20 cellular contexts compared by ENCODE assay signal in the genomic region with DNA sequence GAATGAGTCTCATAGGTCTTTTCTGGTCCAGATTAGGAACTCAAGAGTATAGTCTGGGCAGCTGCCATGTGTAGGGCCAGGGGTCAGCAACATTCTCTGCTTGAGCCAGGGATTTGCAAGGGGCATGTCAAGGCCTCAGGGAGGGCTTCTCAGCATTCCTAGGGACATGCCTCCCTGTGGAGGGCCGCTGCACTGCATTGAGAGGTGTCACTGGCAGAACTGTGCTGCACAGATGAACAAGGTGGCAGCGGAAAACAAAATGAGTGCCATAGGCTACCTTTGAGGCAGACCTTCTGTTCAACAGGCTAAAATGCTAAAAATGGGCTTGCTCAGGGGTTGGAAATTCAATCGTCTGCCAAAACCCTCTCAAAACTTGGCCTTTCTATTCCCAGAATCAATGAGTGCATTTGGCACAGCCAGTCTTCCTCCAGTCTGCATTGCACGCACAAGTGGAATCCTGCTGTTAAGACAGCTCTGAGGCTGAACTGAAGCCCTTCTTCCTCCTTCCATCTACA. TPM values are rescaled to one million over a fixed set of nuclear protein-coding genes. Genes with fewer than 3 reads are reported as not detected.
DNase-seq lines count a peak whose midpoint lies in the region; ATAC-seq, FAIRE-seq and TF ChIP-seq lines count a peak whose summit lies in the region.
"Had no signal": no experiment of that assay in that cellular context is flagged by ENCODE, and none has a peak within 500 bp of the region (broad histone marks: within the 10 kb centered on the region; RNA-seq: fewer than 3 reads in every experiment).

No MANE protein-coding gene starts in this region.

- peaks cover 6% of the 10 kb centered on the region for H3K4me1 Mint-ChIP-seq in astrocyte (ENCODE audit: low read depth, unreplicated experiment)
- H3K4me1 Mint-ChIP-seq: B cell had no signal

- CTCF ChIA-PET in A549 (lab: Yijun Ruan, JAX) (no interaction called here), HCT116 (lab: Charles Lee) (no interaction called here)

- H3K36me3 ChIP-seq in HCT116 (ENCODE audit: control insufficient read depth in 1 of 2, insufficient read depth in 2 of 2, low read length in 2 of 2), result no peaks in the 10 kb centered on the region
- H3K36me3 ChIP-seq in astrocyte (ENCODE audit: insufficient read depth, low read length), result no peaks in the 10 kb centered on the region
- H3K36me3 ChIP-seq in psoas muscle (ENCODE audit: insufficient read depth in 1 of 2, low read depth in 1 of 2), result no peaks in the 10 kb centered on the region
- H3K36me3 ChIP-seq: breast epithelium had no signal

- TF ChIP-seq CTCF in A549 (IDR thresholded peaks at IDR 0.05), result no peak
- TF ChIP-seq CTCF in HCT116 (IDR thresholded peaks at IDR 0.05 in 2 of 3, conservative IDR thresholded peaks at IDR 0.05 in 1 of 3; ENCODE audit: borderline replicate concordance in 1 of 3, insufficient read depth in 1 of 3, low read depth in 2 of 3, low read length in 2 of 3), result peak in 2 of 3 experiments; percentile 38 to 45; a peak in 4 of 6 replicates
- TF ChIP-seq CTCF in astrocyte (IDR thresholded peaks at IDR 0.05; ENCODE audit: insufficient read depth, low read depth, low read length), result no peak
- no peak for TF ChIP-seq CTCF in psoas muscle (IDR thresholded peaks at IDR 0.05)

- 90% methylated on average over 4 of the region's 4 CpGs for WGBS in A549 (ENCODE audit: missing lambda C conversion rate)
- WGBS in psoas muscle, 3 donors, result 73 to 82% (median 74%) methylated on average over 4 of the region's 4 CpGs

- no peak for TF ChIP-seq EP300 in A549 (IDR thresholded peaks at IDR 0.05)

- H3K79me2 ChIP-seq in HCT116 (ENCODE audit: insufficient read depth, low read length) (no peaks in the 10 kb centered on the region), astrocyte (ENCODE audit: insufficient read depth, low read length) (no peaks in the 10 kb centered on the region)

- no peak overlapping the region for H3K4me3 Mint-ChIP-seq in astrocyte (ENCODE audit: unreplicated experiment)
- H3K4me3 Mint-ChIP-seq: B cell, IgD-negative memory B cell had no signal

- POLR2A ChIA-PET in A549 (lab: Yijun Ruan, JAX), result no interaction called here
- POLR2A ChIA-PET in HCT116 (lab: Charles Lee), result no interaction called here

- H3K4me3 ChIP-seq in A549, result no peak overlapping the region
- no peak overlapping the region for H3K4me3 ChIP-seq in HCT116 (replicated peaks in 1 of 2; ENCODE audit: low read depth in 1 of 2, low read length in 2 of 2)
- H3K4me3 ChIP-seq in astrocyte (ENCODE audit: insufficient read depth, low read depth, low read length), result no peak overlapping the region
- no peak overlapping the region for H3K4me3 ChIP-seq in psoas muscle
- H3K4me3 ChIP-seq: breast epithelium had no signal

- H3K27ac ChIP-seq in A549 (no peak overlapping the region), HCT116 (ENCODE audit: low read depth, low read length) (no peak overlapping the region), astrocyte (ENCODE audit: low read depth, low read length) (no peak overlapping the region), psoas muscle (no peak overlapping the region)
- H3K27ac ChIP-seq: breast epithelium, VCaP had no signal

- no peak overlapping the region for H3K27ac Mint-ChIP-seq in astrocyte (ENCODE audit: unreplicated experiment)
- H3K27ac Mint-ChIP-seq: B cell, IgD-negative memory B cell had no signal

- TF ChIP-seq RAD21 in A549 (conservative IDR thresholded peaks at IDR 0.05 in 1 of 2, IDR thresholded peaks at IDR 0.05 in 1 of 2) (no peak), HCT116 (IDR thresholded peaks at IDR 0.05; ENCODE audit: low read depth) (no peak)

- H3K4me2 ChIP-seq in A549, result no peak overlapping the region
- H3K4me2 ChIP-seq in HCT116 (ENCODE audit: low read length), result no peak overlapping the region
- H3K4me2 ChIP-seq in astrocyte (ENCODE audit: low read length), result no peak overlapping the region

- H2AFZ ChIP-seq in HCT116 (ENCODE audit: low read depth, low read length, poor library complexity, severe bottlenecking) (no peak overlapping the region), astrocyte (ENCODE audit: low read depth, low read length) (no peak overlapping the region)

- no TSS peak for BruUV-seq in HCT116 (replicated peaks; lab: Mats Ljungman, UMichigan)

- H4K20me1 ChIP-seq in HCT116 (ENCODE audit: insufficient read depth) (no peaks in the 10 kb centered on the region), astrocyte (ENCODE audit: insufficient read depth, low read length) (no peaks in the 10 kb centered on the region)

- ATAC-seq in A549 (peak; percentile 73 to 78; a peak in 5 of 6 replicates), HCT116 (peak; percentile 92), left lobe of liver (peak; percentile 37), psoas muscle (no peak), HG03520 (IDR thresholded peaks at IDR 0.05; ENCODE audit: unreplicated experiment) (no peak), GM21619 (IDR thresholded peaks at IDR 0.05; ENCODE audit: unreplicated experiment) (no peak)

- no peaks in the 10 kb centered on the region for H3K36me3 Mint-ChIP-seq in astrocyte (ENCODE audit: low read depth, unreplicated experiment)

- H3K9ac ChIP-seq in HCT116 (ENCODE audit: low read length) (no peak overlapping the region), astrocyte (ENCODE audit: low read length) (no peak overlapping the region)

- peak in 1 of 2 experiments; percentile 13 for DNase-seq in A549 (ENCODE audit: low read depth in 1 of 2, low spot score in 1 of 2)
- DNase-seq in HCT116 (ENCODE audit: low read depth, low spot score), result no peak
- DNase-seq in astrocyte (ENCODE audit: low read depth), result peak; percentile 10
- DNase-seq in left lobe of liver (ENCODE audit: low spot score), result no peak
- DNase-seq in psoas muscle, result no peak
- DNase-seq in NCI-H187 treated with DMSO at 0.1 percent for 48 hours (lab: John Stamatoyannopoulos, UW), result no peak
- DNase-seq: activated T-cell treated with anti-CD3 and anti-CD28 coated beads, Interleukin-2, amount 50 U/mL, for 1 hour; NCI-H2081; stimulated activated CD8-positive, alpha-beta memory T cell treated with anti-CD3 and anti-CD28 coated beads, Interleukin-4, amount 100 ng/mL, for 48 hours had no signal

- H3K9me2 ChIP-seq in HCT116 (ENCODE audit: insufficient read depth), result no peaks in the 10 kb centered on the region

- FAIRE-seq in A549 (lab: Jason Lieb, UNC) (no peak), astrocyte (lab: Jason Lieb, UNC) (no peak)
- FAIRE-seq: H54, keratinocyte had no signal

- H3K9me3 Mint-ChIP-seq in astrocyte (ENCODE audit: unreplicated experiment), result no peaks in the 10 kb centered on the region
- H3K9me3 Mint-ChIP-seq: IgD-negative memory B cell had no signal

- H3K27me3 Mint-ChIP-seq in astrocyte (ENCODE audit: low read depth, unreplicated experiment), result peaks cover 2% of the 10 kb centered on the region
- H3K27me3 Mint-ChIP-seq: IgD-negative memory B cell had no signal

- peaks cover 12% of the 10 kb centered on the region; the same call in 2 of the 3 replicates for H3K4me1 ChIP-seq in A549
- peaks cover 3 to 15% of the 10 kb centered on the region in 2 experiments; a peak in 3 of 4 replicates for H3K4me1 ChIP-seq in HCT116 (ENCODE audit: control insufficient read depth in 1 of 2, insufficient read depth in 2 of 2, low read length in 2 of 2)
- no peaks in the 10 kb centered on the region for H3K4me1 ChIP-seq in astrocyte (ENCODE audit: insufficient read depth, low read length)
- no peaks in the 10 kb centered on the region for H3K4me1 ChIP-seq in psoas muscle
- H3K4me1 ChIP-seq: breast epithelium had no signal

- H3K9me3 ChIP-seq in A549, result no peaks in the 10 kb centered on the region
- H3K9me3 ChIP-seq in HCT116 (ENCODE audit: control insufficient read depth in 1 of 2, insufficient read depth in 1 of 2, low read depth in 1 of 2, low read length in 2 of 2), result no peaks in the 10 kb centered on the region
- no peaks in the 10 kb centered on the region for H3K9me3 ChIP-seq in astrocyte (ENCODE audit: insufficient read depth, low read depth, low read length)
- no peaks in the 10 kb centered on the region for H3K9me3 ChIP-seq in psoas muscle
- H3K9me3 ChIP-seq: breast epithelium had no signal

- RAD21 ChIA-PET in HCT116 (lab: Charles Lee; ENCODE audit: low non-redundant PET in 1 of 2, low total read pairs in 2 of 2, uncharacterized antibody in 2 of 2, unreplicated experiment in 2 of 2), result no interaction called here

- H3K27me3 ChIP-seq in HCT116 (ENCODE audit: insufficient read depth, low read length) (no peaks in the 10 kb centered on the region), astrocyte (ENCODE audit: insufficient read depth, low read length) (no peaks in the 10 kb centered on the region), psoas muscle (ENCODE audit: insufficient read depth in 3 of 3, low read length in 2 of 3) (no peaks in the 10 kb centered on the region)
- H3K27me3 ChIP-seq: breast epithelium had no signal

- intact Hi-C loops in HCT116 (cut with micrococcal nuclease) (no loop called here), psoas muscle (cut with DNase I) (no loop called here)

- TF ChIP-seq POLR2A in A549 (IDR thresholded peaks at IDR 0.05; ENCODE audit: low read length), result no peak
- TF ChIP-seq POLR2A in HCT116 (IDR thresholded peaks at IDR 0.05; ENCODE audit: borderline replicate concordance, extremely low read depth, insufficient read depth, insufficient read length), result no peak

RNA-seq across cellular contexts. Expression of a gene that starts 51.6 kb away (rescaled TPM):
- polyA plus RNA-seq in A549 (2011; rRNA removed) (39.9 and 65.9 TPM in 2 replicates), A549 (2017; fragmentation: RNase III; extraction: RNeasy Plus Mini Kit Qiagen cat#74134 plus additional on column Dnase treatment) (46.2 to 54.0 TPM (median 46.9 TPM) in 3 replicates), psoas muscle (10 to 100 TPM; 12.2 to 46.9 (median 21.3) TPM)
- 12.0 and 14.2 TPM in 2 replicates for polyA plus RNA-seq in A549 (2012; cell fraction: cytosol; rRNA removed)
- 12.1 and 20.0 TPM in 2 replicates for polyA plus RNA-seq in A549 (2012; cell fraction: nucleus; rRNA removed)
- 40.2 and 46.0 TPM in 2 replicates for polyA minus RNA-seq in A549 (2011; rRNA and poly(A)+ RNA removed)
- total RNA-seq in HCT116 (2021; ENCODE audit: unreplicated experiment) (89.4 TPM), astrocyte (52.2 and 58.6 TPM in 2 replicates), left lobe of liver (22.9 TPM), psoas muscle (10 to 100 TPM; 24.1 to 42.4 (median 31.3) TPM)
- 20.5 and 27.7 TPM in 2 replicates for polyA plus RNA-seq in HCT116 (2012)

RNA-seq across cellular contexts. Expression of a gene that starts 51.9 kb away (rescaled TPM):
- polyA plus RNA-seq in A549 (2011; rRNA removed) (not detected in 2 replicates), A549 (2017; fragmentation: RNase III; extraction: RNeasy Plus Mini Kit Qiagen cat#74134 plus additional on column Dnase treatment) (not detected in 3 replicates), psoas muscle (under 1 TPM in 1 of 3 donors, not detected in 2; 0.04 TPM)
- polyA plus RNA-seq in A549 (2012; cell fraction: cytosol; rRNA removed), result not detected in 2 replicates
- not detected in 2 replicates for polyA plus RNA-seq in A549 (2012; cell fraction: nucleus; rRNA removed)
- polyA minus RNA-seq in A549 (2011; rRNA and poly(A)+ RNA removed), result not detected in 2 replicates
- total RNA-seq in HCT116 (2021; ENCODE audit: unreplicated experiment) (not detected), astrocyte (not detected in 2 replicates), left lobe of liver (0.30 TPM), psoas muscle (under 1 TPM in 1 of 4 donors, not detected in 3; 0.15 TPM)
- polyA plus RNA-seq in HCT116 (2012), result not detected in 2 replicates
- total RNA-seq: B cell, fibroblast of lung, RPMI7951 had no signal
- polyA plus RNA-seq: fibroblast of lung, IgD-negative memory B cell, neural cell had no signal

RNA-seq across cellular contexts. Expression of a gene that starts 55.1 kb away (rescaled TPM):
- polyA plus RNA-seq in A549 (2011; rRNA removed), result 36.7 and 40.2 TPM in 2 replicates
- polyA plus RNA-seq in A549 (2012; cell fraction: cytosol; rRNA removed), result 9.5 and 11.9 TPM in 2 replicates
- polyA plus RNA-seq in A549 (2012; cell fraction: nucleus; rRNA removed), result 16.9 and 27.0 TPM in 2 replicates
- 19.4 to 20.5 TPM (median 19.9 TPM) in 3 replicates for polyA plus RNA-seq in A549 (2017; fragmentation: RNase III; extraction: RNeasy Plus Mini Kit Qiagen cat#74134 plus additional on column Dnase treatment)
- polyA minus RNA-seq in A549 (2011; rRNA and poly(A)+ RNA removed), result 31.3 and 35.0 TPM in 2 replicates
- total RNA-seq in HCT116 (2021; ENCODE audit: unreplicated experiment), result 34.2 TPM
- 18.2 and 21.8 TPM in 2 replicates for polyA plus RNA-seq in HCT116 (2012)
- total RNA-seq in astrocyte, result 40.5 and 41.3 TPM in 2 replicates
- 40.8 TPM for total RNA-seq in left lobe of liver
- 10 to 100 TPM; 23.9 to 32.8 (median 31.4) TPM for total RNA-seq in psoas muscle
- polyA plus RNA-seq in psoas muscle, result 10 to 100 TPM; 11.8 to 42.0 (median 25.3) TPM

Comparison
In these comparisons a context has a peak if more than half of its experiments do, and no peak if none do; other contexts are left out.
1. ATAC-seq: peak in A549 (2 of 2), HCT116 (single experiment) and left lobe of liver (single experiment); none in psoas muscle (0 of 4), HG03520 (single experiment) and GM21619 (single experiment).
2. CTCF ChIP-seq: peak in HCT116 (2 of 3); none in A549 (single experiment), astrocyte (single experiment) and psoas muscle (single experiment).